Comparison of ENCODE assay signal across 1 cellular context in genomic region chr3:187739561-187740445, GRCh38.
TF ChIP-seq lines count a peak whose summit lies in the region.

No MANE protein-coding gene starts in this region.

TF ChIP-seq in HepG2, 621 proteins besides CTCF, POLR2A, EP300 and RAD21 (continued from another document and continues in another):
- TF ChIP-seq GRHL1 (CRISPR knock-in tag; conservative IDR thresholded peaks at IDR 0.05) (no peak), ZXDC (CRISPR knock-in tag; IDR thresholded peaks at IDR 0.05) (0 out of 2 replicates have a peak, but pooled peaks have one; percentile 19), ZIK1 (CRISPR knock-in tag; IDR thresholded peaks at IDR 0.05; ENCODE audit: borderline replicate concordance, low read depth) (0 out of 2 replicates have a peak, but pooled peaks have one; percentile 22), IKZF5 (CRISPR knock-in tag; IDR thresholded peaks at IDR 0.05) (0 out of 2 replicates have a peak, but pooled peaks have one; percentile 12), ZNF768 (CRISPR knock-in tag; IDR thresholded peaks at IDR 0.05) (peak; percentile 54; the same call in 1 of the 2 replicates), KMT2B (CRISPR knock-in tag; IDR thresholded peaks at IDR 0.05) (peak; percentile 63; the same call in 1 of the 2 replicates), SAP130 (CRISPR knock-in tag; IDR thresholded peaks at IDR 0.05; ENCODE audit: low read depth) (peak; percentile 51; the same call in 1 of the 2 replicates), KLF6 (CRISPR knock-in tag; IDR thresholded peaks at IDR 0.05) (no peak), ZNF747 (CRISPR knock-in tag; IDR thresholded peaks at IDR 0.05; ENCODE audit: borderline replicate concordance) (0 out of 2 replicates have a peak, but pooled peaks have one; percentile 16), TCF7 (IDR thresholded peaks at IDR 0.05; ENCODE audit: low read depth) (no peak), AHR (CRISPR knock-in tag; IDR thresholded peaks at IDR 0.05) (0 out of 2 replicates have a peak, but pooled peaks have one; percentile 19), STAT6 (CRISPR knock-in tag; IDR thresholded peaks at IDR 0.05; ENCODE audit: borderline replicate concordance) (0 out of 2 replicates have a peak, but pooled peaks have one; percentile 11), ZMYM4 (CRISPR knock-in tag; IDR thresholded peaks at IDR 0.05) (peak; percentile 76), ZBTB33 (CRISPR knock-in tag; IDR thresholded peaks at IDR 0.05) (peak; percentile 60; the same call in 1 of the 2 replicates), MATR3 (CRISPR knock-in tag; IDR thresholded peaks at IDR 0.05) (no peak), SALL1 (CRISPR knock-in tag; IDR thresholded peaks at IDR 0.05) (peak; percentile 78), CENPT (CRISPR knock-in tag; IDR thresholded peaks at IDR 0.05; ENCODE audit: low read depth) (no peak), ZNF225 (CRISPR knock-in tag; IDR thresholded peaks at IDR 0.05) (peak; percentile 38; the same call in 1 of the 2 replicates), ZBTB7B (CRISPR knock-in tag; IDR thresholded peaks at IDR 0.05) (peak; percentile 51; the same call in 1 of the 2 replicates), ZNF296 (CRISPR knock-in tag; conservative IDR thresholded peaks at IDR 0.05) (no peak), HOXA3 (CRISPR knock-in tag; IDR thresholded peaks at IDR 0.05) (peak; percentile 65), IRF9 (CRISPR knock-in tag; IDR thresholded peaks at IDR 0.05; ENCODE audit: borderline replicate concordance) (0 out of 2 replicates have a peak, but pooled peaks have one; percentile 44), XRCC5 (optimal IDR thresholded peaks at IDR 0.05; ENCODE audit: low read length) (peak; percentile 77), SOX13 (IDR thresholded peaks at IDR 0.05) (no peak), SOX13 (CRISPR knock-in tag; conservative IDR thresholded peaks at IDR 0.05 in 1 of 2, IDR thresholded peaks at IDR 0.05 in 1 of 2) (peak in 1 of 2 experiments; percentile 37; a peak in 2 of 4 replicates), ZNF660 (CRISPR knock-in tag; IDR thresholded peaks at IDR 0.05; ENCODE audit: borderline replicate concordance, low read depth) (no peak), E2F1 (CRISPR knock-in tag; IDR thresholded peaks at IDR 0.05) (peak; percentile 11; the same call in 1 of the 2 replicates), ZNF510 (CRISPR knock-in tag; IDR thresholded peaks at IDR 0.05; ENCODE audit: low read depth) (peak; percentile 48; the same call in 1 of the 2 replicates), HNF4A (CRISPR knock-in tag; IDR thresholded peaks at IDR 0.05) (no peak), TFAP4 (IDR thresholded peaks at IDR 0.05; ENCODE audit: borderline replicate concordance, low read depth) (no peak), ZNF574 (CRISPR knock-in tag; IDR thresholded peaks at IDR 0.05) (peak; percentile 27; the same call in 1 of the 2 replicates), MLX (CRISPR knock-in tag; IDR thresholded peaks at IDR 0.05) (no peak), MIXL1 (CRISPR knock-in tag; IDR thresholded peaks at IDR 0.05) (no peak), NCOA1 (CRISPR knock-in tag; IDR thresholded peaks at IDR 0.05) (0 out of 2 replicates have a peak, but pooled peaks have one; percentile 30), ZFX (CRISPR knock-in tag; IDR thresholded peaks at IDR 0.05; ENCODE audit: low read depth) (peak; percentile 50; the same call in 1 of the 2 replicates)
